9 cellular contexts compared by ENCODE assay signal in the genomic region with DNA sequence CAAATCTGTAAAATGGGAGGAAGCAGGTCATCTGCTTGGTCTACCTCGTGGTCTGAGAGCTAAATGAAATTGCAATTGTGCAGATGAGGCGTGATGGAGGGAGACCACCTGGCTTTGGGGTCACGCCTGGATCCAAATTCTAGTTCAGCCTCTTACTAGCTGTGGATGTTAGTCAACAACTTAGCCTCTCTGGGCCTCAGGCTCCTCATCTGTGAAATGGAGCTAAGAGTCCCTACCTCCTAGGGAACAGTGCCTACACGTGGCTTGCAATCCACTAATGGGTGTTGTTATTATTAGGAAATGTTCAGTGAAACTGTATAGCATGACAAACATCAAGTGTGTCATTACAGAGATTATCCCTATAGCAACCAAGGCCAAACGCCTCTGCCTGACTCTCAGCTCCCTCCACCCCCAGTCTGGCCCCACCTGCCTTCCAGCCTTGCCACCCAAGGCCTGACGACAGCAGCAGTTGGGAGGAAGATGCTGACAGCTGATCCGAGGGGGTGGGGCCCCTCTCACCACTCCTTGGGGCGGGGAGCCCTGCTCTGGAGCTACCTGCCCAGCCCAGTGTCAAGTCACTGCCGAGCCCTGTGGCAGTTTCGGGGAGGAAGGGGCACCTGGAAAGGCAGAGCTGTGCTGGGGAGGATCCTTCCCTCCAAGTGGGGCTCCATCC. TPM values are rescaled to one million over a fixed set of nuclear protein-coding genes. Genes with fewer than 3 reads are reported as not detected.
DNase-seq lines count a peak whose midpoint lies in the region; ATAC-seq and TF ChIP-seq lines count a peak whose summit lies in the region.
"Had no signal": no experiment of that assay in that cellular context is flagged by ENCODE, and none has a peak within 500 bp of the region (broad histone marks: within the 10 kb centered on the region; RNA-seq: fewer than 3 reads in every experiment).

No MANE protein-coding gene starts in this region.

- POLR2A ChIA-PET in Panc1 (lab: Charles Lee): no interaction called here

- no TSS peak for BruUV-seq in Panc1 (replicated peaks; lab: Mats Ljungman, UMichigan)

- DNase-seq in H4 (ENCODE audit: low spot score) (peak; percentile 91), Panc1 (ENCODE audit: low read depth, low spot score) (no peak), prostate gland (ENCODE audit: low spot score) (no peak), NCI-H1694 (lab: John Stamatoyannopoulos, UW) (no peak)

- CTCF ChIA-PET in Panc1 (lab: Charles Lee): interaction anchor here (0.7 to 1.3 kb wide), 4 partner anchors 113 to 262 kb away, joined by 3 to 4 read pairs (median 3); no protein-coding TSS in a partner anchor

- TF ChIP-seq CTCF in 22Rv1 (IDR thresholded peaks at IDR 0.05) (no peak), Panc1 (IDR thresholded peaks at IDR 0.05) (no peak), prostate gland (IDR thresholded peaks at IDR 0.05) (no peak)

- H3K4me1 ChIP-seq in Panc1 (ENCODE audit: control insufficient read depth, insufficient read depth, low read length) (peaks cover 35% of the 10 kb centered on the region), esophagus (ENCODE audit: control insufficient read depth in 2 of 2, insufficient read depth in 2 of 2, low read length in 1 of 2) (peaks cover 2 to 14% of the 10 kb centered on the region in 2 donors), prostate gland (replicated peaks) (peaks cover 12% of the 10 kb centered on the region)

- H3K27ac ChIP-seq in 22Rv1 (peak overlapping the region; percentile 85), Panc1 (ENCODE audit: low read length) (peak overlapping the region; percentile 44), esophagus (ENCODE audit: low read depth in 2 of 2, low read length in 1 of 2) (peak overlapping the region; percentile 97 to 99), prostate gland (no peak overlapping the region)

- H3K36me3 ChIP-seq in Panc1 (ENCODE audit: control insufficient read depth, insufficient read depth, low read length) (no peaks in the 10 kb centered on the region), esophagus (ENCODE audit: control insufficient read depth in 2 of 2, insufficient read depth in 2 of 2, low read length in 1 of 2) (peaks cover 0 to 3% of the 10 kb centered on the region in 2 donors), prostate gland (no peaks in the 10 kb centered on the region)

- 45 to 55% methylated on average over 10 of the region's 10 CpGs for WGBS in esophagus, 2 donors
- 55% methylated on average over 8 of the region's 10 CpGs for whole genome bisulfite sequencing in prostate gland

- H3K27me3 ChIP-seq in Panc1 (ENCODE audit: control insufficient read depth, insufficient read depth, low read length) (no peaks in the 10 kb centered on the region), esophagus (ENCODE audit: control insufficient read depth in 1 of 2, insufficient read depth in 2 of 2, low read length in 2 of 2) (no peaks in the 10 kb centered on the region), prostate gland (replicated peaks; ENCODE audit: insufficient read depth) (no peaks in the 10 kb centered on the region)

- in situ Hi-C loops in Panc1 (cut with HindIII; ENCODE audit: low pct_unique_long_range_greater_than_20kb, low sequenced_read_pairs): no loop called here

- H3K4me3 ChIP-seq in Panc1 (ENCODE audit: low read depth in 2 of 2, low read length in 2 of 2) (no peak overlapping the region), esophagus (ENCODE audit: low read depth in 1 of 2, low read length in 2 of 2) (peak overlapping the region in 1 of 2 donors; percentile 30), prostate gland (no peak overlapping the region)

- H3K9me3 ChIP-seq in Panc1 (ENCODE audit: control insufficient read depth, insufficient read depth, low read depth, low read length) (no peaks in the 10 kb centered on the region), esophagus (ENCODE audit: control insufficient read depth in 2 of 2, insufficient read depth in 1 of 2, low read depth in 1 of 2, low read length in 1 of 2) (no peaks in the 10 kb centered on the region), prostate gland (no peaks in the 10 kb centered on the region)

- intact Hi-C loops in Panc1 (cut with micrococcal nuclease; ENCODE audit: unreplicated experiment) (no loop called here), prostate gland (cut with DNase I) (no loop called here)

- peak; percentile 39 for ATAC-seq in Panc1
- no peak for ATAC-seq in HG03571 (IDR thresholded peaks at IDR 0.05; ENCODE audit: unreplicated experiment)
- no peak for ATAC-seq in GM18868 (IDR thresholded peaks at IDR 0.05; ENCODE audit: unreplicated experiment)

- TF ChIP-seq POLR2A in prostate gland (IDR thresholded peaks at IDR 0.05): peak; percentile 35

RNA-seq across cellular contexts. Expression of a gene that starts 1.7 kb away (rescaled TPM):
- not detected in 2 replicates for total RNA-seq in H4 (2014; rRNA removed; shearing (Covaris generic))
- total RNA-seq in Panc1 (2021; ENCODE audit: unreplicated experiment): 33.5 TPM
- 65.9 TPM for polyA plus RNA-seq in Panc1 (2012; ENCODE audit: insufficient read length)
- polyA plus RNA-seq in esophagus: 100 to 1,000 TPM; 194 to 213 TPM
- 10 to 100 TPM; 26.2 to 69.5 TPM for total RNA-seq in prostate gland

RNA-seq across cellular contexts. Expression of a gene that starts 32.1 kb away (rescaled TPM):
- total RNA-seq in H4 (2014; rRNA removed; shearing (Covaris generic)): 0.08 TPM in 1 of 2 replicates, not detected in the other
- 0.62 TPM for total RNA-seq in Panc1 (2021; ENCODE audit: unreplicated experiment)
- polyA plus RNA-seq in Panc1 (2012; ENCODE audit: insufficient read length): 0.64 TPM
- polyA plus RNA-seq in esophagus: under 1 TPM; 0.53 TPM
- 1 to 10 TPM; 2.1 to 3.4 TPM for total RNA-seq in prostate gland
- total RNA-seq: pulmonary artery endothelial cell had no signal

Comparison
In these comparisons a context has a peak if more than half of its experiments do, and no peak if none do; other contexts are left out.
1. H3K27ac ChIP-seq: peak in 22Rv1 (single experiment), Panc1 (single experiment) and esophagus (2 of 2); none in prostate gland (0 of 2).
2. RNA of a gene that starts 1.7 kb away (total RNA-seq): 26.2 to 69.5 TPM in prostate gland and 33.5 TPM in Panc1 (single experiment); not detected in H4; every median in the first group is over 10 times any median in the second.